ENCODE assay signal across 22 cellular contexts in the genomic region with DNA sequence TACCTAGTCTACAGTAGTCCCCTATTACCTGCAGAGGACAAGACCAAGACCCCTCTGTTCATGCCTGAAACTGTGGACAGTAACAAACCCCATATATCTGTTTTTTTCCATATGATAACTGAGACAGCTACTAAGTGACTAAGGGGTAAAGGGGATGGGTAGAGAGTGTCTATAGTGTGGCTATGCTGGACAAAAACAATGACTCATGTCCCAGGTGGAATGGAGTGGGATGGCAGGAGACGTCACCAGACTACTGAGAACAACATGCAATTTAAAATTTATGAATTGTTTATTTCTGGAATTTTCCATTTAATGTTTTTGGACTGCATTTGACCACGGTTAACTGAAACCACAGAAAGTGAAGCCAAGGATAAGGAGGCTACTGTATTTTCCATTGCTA.
DNase-seq lines count a peak whose midpoint lies in the region; ATAC-seq and TF ChIP-seq lines count a peak whose summit lies in the region.
"Had no signal": no experiment of that assay in that cellular context is flagged by ENCODE, and none has a peak within 500 bp of the region (broad histone marks: within the 10 kb centered on the region; RNA-seq: fewer than 3 reads in every experiment).

No MANE protein-coding gene starts in this region.

- H3K4me1 ChIP-seq in left lung (no peaks in the 10 kb centered on the region), transverse colon (no peaks in the 10 kb centered on the region)
- H3K4me1 ChIP-seq: gastrocnemius medialis had no signal

- in situ Hi-C loops in transverse colon (cut with MboI; ENCODE audit: low pct_ligation_motif_present in 1 of 4, low pct_unique_long_range_greater_than_20kb in 1 of 4, low sequenced_read_pairs in 3 of 4): no loop called here

- peaks cover 10% of the 10 kb centered on the region for H3K9me3 Mint-ChIP-seq in nephron progenitor cell

- TF ChIP-seq EP300 in transverse colon (IDR thresholded peaks at IDR 0.05; ENCODE audit: low read depth): no peak

- peaks cover 2% of the 10 kb centered on the region for H3K27me3 Mint-ChIP-seq in nephron progenitor cell (ENCODE audit: low read depth, poor library complexity)
- H3K27me3 Mint-ChIP-seq: activated CD8-positive, alpha-beta memory T cell treated with anti-CD3 and anti-CD28 coated beads, Interleukin-2, amount 10 ng/mL, durations not matched to agents 7 days and 5 days had no signal

- no peaks in the 10 kb centered on the region for H3K9me3 ChIP-seq in left lung
- H3K9me3 ChIP-seq in transverse colon: no peaks in the 10 kb centered on the region
- H3K9me3 ChIP-seq: gastrocnemius medialis, neutrophil had no signal

- 53 to 65% methylated on average over 2 of the region's 2 CpGs for WGBS in transverse colon (ENCODE audit: low coverage in 1 of 2), 2 donors

- H3K36me3 Mint-ChIP-seq in nephron progenitor cell (ENCODE audit: low read depth): peaks cover 57% of the 10 kb centered on the region

- intact Hi-C loops in left lung (cut with DNase I) (no loop called here), transverse colon (cut with DNase I; ENCODE audit: low total_unique reads) (no loop called here)

- no peak overlapping the region for H3K4me3 Mint-ChIP-seq in nephron progenitor cell
- H3K4me3 Mint-ChIP-seq: activated CD8-positive, alpha-beta memory T cell treated with anti-CD3 and anti-CD28 coated beads, Interleukin-2, amount 10 ng/mL, durations not matched to agents 7 days and 5 days had no signal

- H3K27ac ChIP-seq in left lung (no peak overlapping the region), transverse colon (no peak overlapping the region)
- H3K27ac ChIP-seq: cardiac muscle cell, gastrocnemius medialis, neutrophil had no signal

- no peak for TF ChIP-seq CTCF in cardiac fibroblast (IDR thresholded peaks at IDR 0.05; ENCODE audit: low read depth, low read length)
- no peak for TF ChIP-seq CTCF in nephron progenitor cell (IDR thresholded peaks at IDR 0.05)
- TF ChIP-seq CTCF in left lung (IDR thresholded peaks at IDR 0.05): no peak
- no peak for TF ChIP-seq CTCF in transverse colon (IDR thresholded peaks at IDR 0.05)

- DNase-seq in EH (ENCODE audit: low read depth) (peak; percentile 51), HT1080 (ENCODE audit: low read depth) (peak; percentile 55), cardiac fibroblast (ENCODE audit: low read depth in 2 of 2) (peak; percentile 34 to 84), nephron progenitor cell (no peak), left lung (no peak), transverse colon (no peak), NCI-H1105 (lab: John Stamatoyannopoulos, UW) (no peak)
- DNase-seq: activated CD8-positive, alpha-beta memory T cell treated with anti-CD3 and anti-CD28 coated beads, Interleukin-2, amount 10 ng/mL, durations not matched to agents 7 days and 5 days; activated gamma-delta T cell treated with Interleukin-2 at 50 U/mL for 16 hours; C1 segment of cervical spinal cord; DND-41; effector CD8-positive, alpha-beta T cell; gastrocnemius medialis; mesendoderm; NCI-H2029; NCI-H524 treated with DMSO at 0.1 percent for 48 hours; small intestine; stimulated activated naive CD4-positive, alpha-beta T cell treated with Interleukin-2 at 50 U/mL for 16 hours had no signal

- no peak for TF ChIP-seq POLR2A in transverse colon (IDR thresholded peaks at IDR 0.05)

- H3K36me3 ChIP-seq in left lung (peaks cover 0 to 23% of the 10 kb centered on the region in 2 donors), transverse colon (no peaks in the 10 kb centered on the region)
- H3K36me3 ChIP-seq: cardiac muscle cell, gastrocnemius medialis had no signal

- peak overlapping the region; percentile 52 for H3K27ac Mint-ChIP-seq in nephron progenitor cell
- H3K27ac Mint-ChIP-seq: activated CD8-positive, alpha-beta memory T cell treated with anti-CD3 and anti-CD28 coated beads, Interleukin-2, amount 10 ng/mL, durations not matched to agents 7 days and 5 days had no signal

- no peaks in the 10 kb centered on the region for H3K4me1 Mint-ChIP-seq in nephron progenitor cell
- H3K4me1 Mint-ChIP-seq: activated CD8-positive, alpha-beta memory T cell treated with anti-CD3 and anti-CD28 coated beads, Interleukin-2, amount 10 ng/mL, durations not matched to agents 7 days and 5 days had no signal

- H3K4me3 ChIP-seq in cardiac fibroblast (replicated peaks in 1 of 2; ENCODE audit: low read depth in 2 of 2, low read length in 2 of 2): no peak overlapping the region
- no peak overlapping the region for H3K4me3 ChIP-seq in left lung
- H3K4me3 ChIP-seq in transverse colon: no peak overlapping the region
- H3K4me3 ChIP-seq: cardiac muscle cell, gastrocnemius medialis, GM12878 had no signal

- ATAC-seq in left lung (no peak), GM21515 (IDR thresholded peaks at IDR 0.05; ENCODE audit: unreplicated experiment) (no peak)
- ATAC-seq: activated CD8-positive, alpha-beta memory T cell treated with anti-CD3 and anti-CD28 coated beads, Interleukin-2, amount 10 ng/mL, durations not matched to agents 7 days and 5 days; gastrocnemius medialis; GM12878 had no signal

- H3K27me3 ChIP-seq in left lung (no peaks in the 10 kb centered on the region), transverse colon (no peaks in the 10 kb centered on the region)
- H3K27me3 ChIP-seq: cardiac muscle cell, gastrocnemius medialis, neutrophil had no signal

Comparison
In these comparisons a context has a peak if more than half of its experiments do, and no peak if none do; other contexts are left out.
1. DNase-seq: peak in EH (single experiment), HT1080 (single experiment) and cardiac fibroblast (2 of 2); none in nephron progenitor cell (single experiment), left lung (0 of 2), transverse colon (single experiment) and NCI-H1105 (single experiment).